6 cellular contexts compared by ENCODE assay signal in the genomic region with DNA sequence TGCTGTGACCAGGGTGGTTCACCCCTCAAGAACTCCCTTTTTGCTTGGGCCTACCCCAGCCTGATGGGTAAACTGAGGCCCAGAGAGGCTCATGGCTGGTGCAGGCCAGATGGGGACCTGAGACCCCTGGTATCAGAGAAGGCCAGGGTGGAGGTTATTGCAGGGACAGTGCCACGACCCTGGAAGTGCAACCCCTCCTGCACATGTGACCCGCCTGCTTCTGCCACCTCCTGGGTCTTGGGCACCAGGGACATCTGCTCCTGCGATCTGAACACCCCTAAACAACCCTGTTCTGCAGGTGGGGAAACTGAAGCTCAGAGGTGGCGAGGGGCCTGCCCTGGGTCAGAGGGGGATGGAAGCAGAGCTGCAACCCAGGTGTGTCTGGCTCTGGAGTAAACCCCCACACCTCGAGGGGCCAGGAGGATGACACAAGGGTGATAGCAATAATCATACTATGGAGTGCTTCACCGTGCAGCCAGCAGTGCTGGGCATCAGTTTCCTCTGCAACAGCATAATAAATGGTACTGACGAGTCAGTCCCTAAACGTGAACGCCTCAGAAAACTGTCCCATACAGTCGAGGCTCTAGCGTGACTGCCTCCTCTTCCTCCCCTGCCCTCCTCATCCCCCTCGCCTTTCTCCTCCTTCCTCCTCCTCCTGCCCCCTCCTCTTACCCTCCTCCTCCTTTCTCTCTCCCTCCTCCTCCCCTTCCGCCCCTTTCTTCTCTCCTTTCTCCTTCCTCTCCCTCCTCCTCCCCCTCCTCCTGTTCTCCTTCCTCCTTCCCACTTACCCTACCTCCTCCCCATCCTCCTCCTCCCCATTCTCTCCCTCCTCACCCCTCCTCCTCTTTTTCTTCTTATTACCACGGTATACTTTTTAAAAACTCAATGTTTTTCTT.
"Had no signal": no experiment of that assay in that cellular context is flagged by ENCODE, and none has a peak within 500 bp of the region (broad histone marks: within the 10 kb centered on the region; RNA-seq: fewer than 3 reads in every experiment).

No MANE protein-coding gene starts in this region.

- H3K27ac Mint-ChIP-seq: dendritic cell treated with granulocyte-macrophage colony-stimulating factor and Interleukin-4, amounts not matched to agents 40 ng/mL and 50 ng/mL, for 4 days; nephron progenitor cell had no signal

- DNase-seq: kidney glomerular epithelial cell had no signal

- H3K27ac ChIP-seq: adrenal gland had no signal

- H3K9me3 ChIP-seq: adrenal gland had no signal

- H3K4me3 ChIP-seq: adrenal gland had no signal

- H3K9me3 Mint-ChIP-seq: dendritic cell treated with granulocyte-macrophage colony-stimulating factor and Interleukin-4, amounts not matched to agents 40 ng/mL and 50 ng/mL, for 4 days; nephron progenitor cell; T-helper 2 cell treated with Interferon-gamma antibody and Interleukin-4, amounts not matched to agents 5 μg/mL and 100 μg/mL, for 36 hours had no signal

- H3K4me3 Mint-ChIP-seq: activated CD8-positive, alpha-beta memory T cell treated with anti-CD3 and anti-CD28 coated beads, Interleukin-2, amount 10 ng/mL, durations not matched to agents 7 days and 5 days; nephron progenitor cell; T-helper 2 cell treated with Interferon-gamma antibody and Interleukin-4, amounts not matched to agents 5 μg/mL and 100 μg/mL, for 36 hours had no signal
